Comparison of ENCODE assay signal across 31 cellular contexts in the genomic region with DNA sequence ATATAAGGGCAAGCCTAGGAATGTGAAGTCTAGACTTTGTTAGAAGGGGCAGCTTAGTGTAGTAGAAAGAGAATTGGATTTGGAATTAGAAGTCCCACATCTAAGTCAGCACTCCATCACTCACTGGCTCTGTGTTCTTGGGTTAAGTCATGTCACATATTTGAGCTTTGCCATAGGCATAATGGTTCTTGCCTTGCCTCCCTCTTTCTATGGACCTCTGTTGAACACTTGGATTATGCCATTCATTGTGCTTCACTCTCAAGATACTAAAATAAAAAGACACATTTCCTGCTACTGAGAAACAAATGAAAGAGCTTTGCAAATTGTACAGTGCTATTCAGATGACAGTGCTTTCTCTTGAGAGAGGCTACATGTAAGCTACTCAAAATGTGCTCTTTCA.
"Had no signal": no experiment of that assay in that cellular context is flagged by ENCODE, and none has a peak within 500 bp of the region (broad histone marks: within the 10 kb centered on the region; RNA-seq: fewer than 3 reads in every experiment).

No MANE protein-coding gene starts in this region.

- H3K4me3 ChIP-seq: ascending aorta, cardiac muscle cell, K562, Peyer's patch, SJSA1 had no signal

- H3K27ac ChIP-seq: ascending aorta, cardiac muscle cell, Peyer's patch, SJSA1 had no signal

- FAIRE-seq: K562 had no signal

- H3K9ac ChIP-seq: SK-N-SH had no signal

- H3K27me3 ChIP-seq: ascending aorta, cardiac muscle cell, Peyer's patch, SJSA1 had no signal

- DNase-seq: activated B cell treated with CpG ODN at 0.5 μM for 24 hours; activated CD4-positive, alpha-beta T cell treated with anti-CD3 and anti-CD28 coated beads for 4 hours; activated CD4-positive, alpha-beta T cell treated with anti-CD3 and anti-CD28 coated beads, Interleukin-2, amount 50 U/mL, for 1 hour; activated CD4-positive, CD25-positive, alpha-beta regulatory T cell treated with anti-CD3 and anti-CD28 coated beads, Interleukin-2, amount 50 U/mL, for 72 hours; activated CD8-positive, alpha-beta T cell treated with anti-CD3 and anti-CD28 coated beads for 36 hours; activated gamma-delta T cell; activated naive CD4-positive, alpha-beta T cell treated with Interleukin-2 at 50 U/mL for 16 hours; activated naive CD8-positive, alpha-beta T cell treated with anti-CD3 and anti-CD28 coated beads, Interleukin-2, amount 10 ng/mL, durations not matched to agents 7 days and 5 days; activated T-cell treated with anti-CD3 and anti-CD28 coated beads, Interleukin-2, amount 50 U/mL, for 1 hour; amygdala; Karpas-422; NCI-H1105; NCI-H1417 treated with DMSO at 0.1 percent for 48 hours; NCI-H187 treated with DMSO at 0.1 percent for 48 hours; NCI-H2081; NCI-H2171 treated with DMSO at 0.1 percent for 48 hours; NCI-H226; NCI-H446 treated with DMSO at 0.1 percent for 48 hours; NCI-H524; NCI-H69; NK-92 treated with Interleukin-12 subunit alpha and Interleukin-12 subunit beta, amount 100 ng/mL, for 24 hours; PC-3; Peyer's patch; RPMI8226; SHP77 treated with DMSO at 0.1 percent for 48 hours; SK-N-SH had no signal

- H3K4me1 ChIP-seq: ascending aorta, Peyer's patch had no signal

- H3K4me2 ChIP-seq: SK-N-SH had no signal

- ATAC-seq: activated CD8-positive, alpha-beta T cell treated with anti-CD3 and anti-CD28 coated beads for 36 hours; activated T-helper 17 cell treated with anti-CD3 and anti-CD28 coated beads, Interleukin-2, amount 50 U/mL, for 72 hours; K562; PC-3 had no signal

- H3K9me3 ChIP-seq: ascending aorta, Peyer's patch, SJSA1, SK-N-SH had no signal
